In the genomic region with DNA sequence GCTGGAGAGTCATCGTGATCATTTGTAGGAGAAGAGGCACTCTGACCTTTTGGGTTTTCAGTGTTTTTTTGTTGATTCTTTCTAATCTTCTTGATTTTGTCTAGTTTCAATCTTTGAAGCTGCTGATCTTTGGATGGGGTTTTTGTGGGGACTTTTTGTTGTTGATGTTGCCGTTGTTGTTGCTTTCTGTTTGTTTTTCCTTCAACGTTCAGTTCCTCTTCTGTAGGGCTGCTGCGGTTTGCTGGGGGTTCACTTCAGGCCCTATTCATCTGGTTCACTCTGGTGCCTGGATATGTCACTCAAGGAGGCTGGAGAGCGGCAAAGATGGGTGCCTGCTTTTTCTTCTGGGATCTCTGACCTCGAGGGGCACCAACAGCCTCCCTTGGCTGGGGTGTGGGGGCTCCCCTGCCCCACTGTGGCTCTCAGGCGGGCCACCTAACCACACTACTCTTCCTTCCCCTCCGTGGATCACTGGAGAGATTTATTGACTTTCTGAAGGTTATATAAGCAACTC, we compare ENCODE assay signal across 12 cellular contexts. TPM values are rescaled to one million over a fixed set of nuclear protein-coding genes. Genes with fewer than 3 reads are reported as not detected.
DNase-seq lines count a peak whose midpoint lies in the region; ATAC-seq and TF ChIP-seq lines count a peak whose summit lies in the region.
"Had no signal": no experiment of that assay in that cellular context is flagged by ENCODE, and none has a peak within 500 bp of the region (broad histone marks: within the 10 kb centered on the region; RNA-seq: fewer than 3 reads in every experiment).

No MANE protein-coding gene starts in this region.

- ATAC-seq in GM18511 (IDR thresholded peaks at IDR 0.05; ENCODE audit: unreplicated experiment) (peak; percentile 97), GM21367 (IDR thresholded peaks at IDR 0.05; ENCODE audit: unreplicated experiment) (peak; percentile 92), HG03097 (IDR thresholded peaks at IDR 0.05; ENCODE audit: low FRiP score, unreplicated experiment) (peak; percentile 76), activated B cell treated with CpG ODN at 0.5 μM for 24 hours (ENCODE audit: low read depth) (peak; percentile 74)
- ATAC-seq: esophagus mucosa had no signal

- H3K9me3 Mint-ChIP-seq in activated B cell treated with CpG ODN at 0.5 μM for 24 hours: no peaks in the 10 kb centered on the region

- no peaks in the 10 kb centered on the region; the same call in 1 of the 2 replicates for H3K4me1 ChIP-seq in HAP-1

- H3K27ac Mint-ChIP-seq in activated B cell treated with CpG ODN at 0.5 μM for 24 hours: peak overlapping the region; percentile 83

- TF ChIP-seq CTCF in activated B cell treated with CpG ODN at 0.5 μM for 24 hours (IDR thresholded peaks at IDR 0.05): no peak

- H3K4me1 Mint-ChIP-seq in activated B cell treated with CpG ODN at 0.5 μM for 24 hours: peaks cover 27% of the 10 kb centered on the region

- intact Hi-C loops in activated B cell treated with CpG ODN at 0.5 μM for 24 hours (cut with micrococcal nuclease) (loop anchor here (1.0 to 2.0 kb wide), 3 partner anchors 8 to 138 kb away; no protein-coding TSS in a partner anchor), posterior cingulate gyrus (cut with DNase I) (no loop called here)

- no peaks in the 10 kb centered on the region for H3K27me3 Mint-ChIP-seq in activated B cell treated with CpG ODN at 0.5 μM for 24 hours

- H3K36me3 ChIP-seq in HAP-1 (replicated peaks): no peaks in the 10 kb centered on the region

- no peak overlapping the region for H3K4me3 ChIP-seq in HAP-1

- DNase-seq in activated B cell treated with CpG ODN at 0.5 μM for 24 hours (peak; percentile 17), HAP-1 (ENCODE audit: low spot score in 2 of 2) (no peak), NCI-H748 treated with DMSO at 0.1 percent for 48 hours (lab: John Stamatoyannopoulos, UW) (no peak), posterior cingulate gyrus (no peak), HCEC 1CT (no peak)
- DNase-seq: amniotic stem cell, T1000 had no signal

- in situ Hi-C loops in HAP-1 (cut with MboI; ENCODE audit: low sequenced_read_pairs): no loop called here

- CTCF ChIA-PET in activated B cell treated with CpG ODN at 0.5 μM for 24 hours (lab: Charles Lee): interaction anchor here (1.8 kb wide), 1 partner anchor 12 kb away, joined by 4 read pairs; no protein-coding TSS in a partner anchor

- H3K4me3 Mint-ChIP-seq in activated B cell treated with CpG ODN at 0.5 μM for 24 hours: peak overlapping the region; percentile 66

- H3K9me3 ChIP-seq in HAP-1: no peaks in the 10 kb centered on the region

- H3K36me3 Mint-ChIP-seq in activated B cell treated with CpG ODN at 0.5 μM for 24 hours (ENCODE audit: low read depth): peaks cover 3% of the 10 kb centered on the region

- H3K27me3 ChIP-seq in HAP-1 (ENCODE audit: low read depth): no peaks in the 10 kb centered on the region

- POLR2A ChIA-PET in activated B cell treated with CpG ODN at 0.5 μM for 24 hours (lab: Charles Lee): no interaction called here

RNA-seq across cellular contexts. Expression of a gene that starts 21.5 kb away (rescaled TPM):
- not detected in 2 replicates for total RNA-seq in activated B cell treated with CpG ODN at 0.5 μM for 24 hours
- total RNA-seq: esophagus mucosa, liver had no signal
